Comparison of ENCODE assay signal across 13 cellular contexts in genomic region chr18:58578321-58578720, GRCh38. TPM values are rescaled to one million over a fixed set of nuclear protein-coding genes. Genes with fewer than 3 reads are reported as not detected.
A peak's percentile ranks its signal among the peaks of the same experiment; 100 is the strongest.
DNase-seq lines count a peak whose midpoint lies in the region; ATAC-seq and TF ChIP-seq lines count a peak whose summit lies in the region.
"Had no signal": no experiment of that assay in that cellular context is flagged by ENCODE, and none has a peak within 500 bp of the region (broad histone marks: within the 10 kb centered on the region; RNA-seq: fewer than 3 reads in every experiment).

No MANE protein-coding gene starts in this region.

- H3K4me1 ChIP-seq in HUES6 (ENCODE audit: control insufficient read depth, insufficient read depth, low read length) (peaks cover 44% of the 10 kb centered on the region), adipocyte (ENCODE audit: control insufficient read depth, insufficient read depth, low read length) (peaks cover 27% of the 10 kb centered on the region), colonic mucosa (no peaks in the 10 kb centered on the region)
- H3K4me1 ChIP-seq: ascending aorta had no signal

- H3K9me3 ChIP-seq in HUES6 (ENCODE audit: control insufficient read depth, insufficient read depth, low read depth, low read length) (peaks cover 14% of the 10 kb centered on the region), adipocyte (ENCODE audit: control insufficient read depth, low read length) (no peaks in the 10 kb centered on the region), colonic mucosa (no peaks in the 10 kb centered on the region)
- H3K9me3 ChIP-seq: ascending aorta had no signal

- H3K9ac ChIP-seq in HUES6 (ENCODE audit: low read length) (peak overlapping the region; percentile 53), adipocyte (ENCODE audit: low read length) (peak overlapping the region; percentile 88), colonic mucosa (ENCODE audit: low read depth in 2 of 2, low read length in 2 of 2) (no peak overlapping the region)

- TF ChIP-seq CTCF in AG10803 (conservative IDR thresholded peaks at IDR 0.05; ENCODE audit: low read length) (no peak), colonic mucosa (IDR thresholded peaks at IDR 0.05) (no peak)

- H3K27me3 ChIP-seq in HUES6 (ENCODE audit: control insufficient read depth, insufficient read depth, low read length) (no peaks in the 10 kb centered on the region), adipocyte (replicated peaks; ENCODE audit: control insufficient read depth, insufficient read depth, low read length) (no peaks in the 10 kb centered on the region), colonic mucosa (no peaks in the 10 kb centered on the region)
- H3K27me3 ChIP-seq: ascending aorta had no signal

- peak; percentile 42 for DNase-seq in AG10803 (ENCODE audit: low read depth)
- peak; percentile 70 for DNase-seq in adipocyte (ENCODE audit: low read depth)
- DNase-seq in left kidney (ENCODE audit: low read depth, low spot score), result peak; percentile 52
- DNase-seq in HPDE6-E6E7 (ENCODE audit: extremely low spot score), result no peak
- no peak for DNase-seq in NCI-H526 treated with DMSO at 0.1 percent for 48 hours (lab: John Stamatoyannopoulos, UW)
- no peak for DNase-seq in colonic mucosa
- DNase-seq: DND-41, hippocampal formation, occipital lobe had no signal

- H3K4me3 ChIP-seq in AG10803 (ENCODE audit: low read length) (peak overlapping the region; percentile 85), HUES6 (ENCODE audit: low read depth, low read length) (peak overlapping the region; percentile 20; the same call in 1 of the 2 replicates), adipocyte (ENCODE audit: low read length) (peak overlapping the region; percentile 81), colonic mucosa (no peak overlapping the region)
- H3K4me3 ChIP-seq: ascending aorta, K562 had no signal

- peaks cover 4% of the 10 kb centered on the region; the same call in 1 of the 2 replicates for H3K36me3 ChIP-seq in HUES6 (ENCODE audit: control insufficient read depth, insufficient read depth, low read length)
- H3K36me3 ChIP-seq in adipocyte (ENCODE audit: control insufficient read depth, insufficient read depth, low read length, severe bottlenecking), result no peaks in the 10 kb centered on the region
- H3K36me3 ChIP-seq in colonic mucosa, result no peaks in the 10 kb centered on the region
- H3K36me3 ChIP-seq: ascending aorta had no signal

- no peak for ATAC-seq in HG03095 (IDR thresholded peaks at IDR 0.05; ENCODE audit: unreplicated experiment)
- ATAC-seq: K562 had no signal

- intact Hi-C loops in colonic mucosa (cut with DNase I), result no loop called here

- H3K27ac ChIP-seq in HUES6 (ENCODE audit: low read depth, low read length), result no peak overlapping the region
- H3K27ac ChIP-seq in colonic mucosa, result no peak overlapping the region
- H3K27ac ChIP-seq: ascending aorta had no signal

RNA-seq across cellular contexts. Expression of gene ALPK2, which starts 50.6 kb away (rescaled TPM):
- under 1 TPM; 0.15 to 0.29 TPM for total RNA-seq in colonic mucosa
- total RNA-seq: ascending aorta, K562 had no signal

Comparison
In these comparisons a context has a peak if more than half of its experiments do, and no peak if none do; other contexts are left out.
1. DNase-seq: peak in AG10803 (single experiment), adipocyte (single experiment) and left kidney (single experiment); none in HPDE6-E6E7 (single experiment), NCI-H526 treated with DMSO at 0.1 percent for 48 hours (single experiment) and colonic mucosa (single experiment).
2. H3K9ac ChIP-seq: peak in HUES6 (single experiment) and adipocyte (single experiment); none in colonic mucosa (0 of 2).